9 cellular contexts compared by ENCODE assay signal in the genomic region with DNA sequence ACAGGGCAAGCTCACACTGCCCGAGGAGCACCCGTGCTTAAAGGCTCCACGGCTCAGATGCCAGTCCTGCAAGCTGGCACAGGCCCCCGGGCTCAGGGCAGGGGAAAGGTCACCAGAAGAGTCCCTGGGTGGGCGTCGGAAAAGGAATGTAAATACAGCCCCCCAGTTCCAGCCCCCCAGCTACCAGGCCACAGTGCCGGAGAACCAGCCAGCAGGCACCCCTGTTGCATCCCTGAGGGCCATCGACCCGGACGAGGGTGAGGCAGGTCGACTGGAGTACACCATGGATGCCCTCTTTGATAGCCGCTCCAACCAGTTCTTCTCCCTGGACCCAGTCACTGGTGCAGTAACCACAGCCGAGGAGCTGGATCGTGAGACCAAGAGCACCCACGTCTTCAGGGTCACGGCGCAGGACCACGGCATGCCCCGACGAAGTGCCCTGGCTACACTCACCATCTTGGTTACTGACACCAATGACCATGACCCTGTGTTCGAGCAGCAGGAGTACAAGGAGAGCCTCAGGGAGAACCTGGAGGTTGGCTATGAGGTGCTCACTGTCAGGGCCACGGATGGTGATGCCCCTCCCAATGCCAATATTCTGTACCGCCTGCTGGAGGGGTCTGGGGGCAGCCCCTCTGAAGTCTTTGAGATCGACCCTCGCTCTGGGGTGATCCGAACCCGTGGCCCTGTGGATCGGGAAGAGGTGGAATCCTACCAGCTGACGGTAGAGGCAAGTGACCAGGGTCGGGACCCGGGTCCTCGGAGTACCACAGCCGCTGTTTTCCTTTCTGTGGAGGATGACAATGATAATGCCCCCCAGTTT. TPM values are rescaled to one million over a fixed set of nuclear protein-coding genes. Genes with fewer than 3 reads are reported as not detected.
DNase-seq lines count a peak whose midpoint lies in the region; ATAC-seq and TF ChIP-seq lines count a peak whose summit lies in the region.
"Had no signal": no experiment of that assay in that cellular context is flagged by ENCODE, and none has a peak within 500 bp of the region (broad histone marks: within the 10 kb centered on the region; RNA-seq: fewer than 3 reads in every experiment).

No MANE protein-coding gene starts in this region.

- WGBS in mammary epithelial cell (ENCODE audit: low coverage, missing lambda C conversion rate) = 81% methylated on average over 13 of the region's 33 CpGs

- dilution Hi-C loops in mammary epithelial cell (cut with HindIII; ENCODE audit: low sequenced_read_pairs) = no loop called here

- DNase-seq in Right ventricle myocardium inferior (ENCODE audit: missing footprints) (peak; percentile 43), left ventricle myocardium superior (no peak), mammary epithelial cell (no peak), mesothelial cell of epicardium (ENCODE audit: low spot score in 2 of 2, unreplicated experiment in 2 of 2) (no peak), vagina (ENCODE audit: extremely low spot score in 2 of 2) (no peak), NCI-H82 treated with DMSO at 0.1 percent for 48 hours (lab: John Stamatoyannopoulos, UW; ENCODE audit: unreplicated experiment) (no peak), ureter (ENCODE audit: low spot score) (no peak)
- DNase-seq: anterior cingulate cortex had no signal

- H3K36me3 ChIP-seq in mammary epithelial cell (ENCODE audit: insufficient read depth, low read length) (no peaks in the 10 kb centered on the region), vagina (no peaks in the 10 kb centered on the region)

- H3K79me2 ChIP-seq in mammary epithelial cell (ENCODE audit: insufficient read depth, low read length) = peaks cover 36% of the 10 kb centered on the region

- no peak for TF ChIP-seq POLR2A in vagina (IDR thresholded peaks at IDR 0.05)

- peak overlapping the region; percentile 66 for H3K4me3 Mint-ChIP-seq in mesothelial cell of epicardium

- no TSS peak for BruUV-seq in mammary epithelial cell (replicated peaks; lab: Mats Ljungman, UMichigan)

- H3K9me3 Mint-ChIP-seq in mesothelial cell of epicardium = no peaks in the 10 kb centered on the region

- peak overlapping the region; percentile 79 for H3K4me2 ChIP-seq in mammary epithelial cell (ENCODE audit: insufficient read depth, low read depth, low read length)

- no peak overlapping the region for H3K27ac ChIP-seq in mammary epithelial cell (ENCODE audit: insufficient read depth, low read depth, low read length)
- H3K27ac ChIP-seq in vagina = no peak overlapping the region

- H3K27me3 Mint-ChIP-seq in mesothelial cell of epicardium (ENCODE audit: low read depth) = peaks cover 2% of the 10 kb centered on the region

- intact Hi-C loops in Right ventricle myocardium inferior (cut with DNase I) (loop anchor here (1.0 kb wide), 1 partner anchor 35 kb away; no protein-coding TSS in a partner anchor), left ventricle myocardium superior (cut with micrococcal nuclease) (no loop called here), mammary epithelial cell (cut with micrococcal nuclease) (no loop called here), vagina (cut with DNase I) (no loop called here)

- no peaks in the 10 kb centered on the region for H4K20me1 ChIP-seq in mammary epithelial cell (ENCODE audit: insufficient read depth, low read length)

- H3K9ac ChIP-seq in mammary epithelial cell (ENCODE audit: insufficient read depth, low read length) = no peak overlapping the region

- H2AFZ ChIP-seq in mammary epithelial cell (ENCODE audit: low read depth, low read length) = peak overlapping the region; percentile 64

- H3K9me3 ChIP-seq in mammary epithelial cell (replicated peaks; ENCODE audit: insufficient read depth, low read length) = no peaks in the 10 kb centered on the region
- no peaks in the 10 kb centered on the region for H3K9me3 ChIP-seq in vagina

- in situ Hi-C loops in mammary epithelial cell (cut with MboI; ENCODE audit: low sequenced_read_pairs in 2 of 2) = no loop called here

- H3K27me3 ChIP-seq in mammary epithelial cell (ENCODE audit: insufficient read depth, low read length) (no peaks in the 10 kb centered on the region), vagina (no peaks in the 10 kb centered on the region)

- H3K4me1 ChIP-seq in mammary epithelial cell (ENCODE audit: insufficient read depth, low read length) (peaks cover 41% of the 10 kb centered on the region), vagina (peaks cover 41% of the 10 kb centered on the region)

- TF ChIP-seq CTCF in mammary epithelial cell (conservative IDR thresholded peaks at IDR 0.05 in 1 of 2, IDR thresholded peaks at IDR 0.05 in 1 of 2; ENCODE audit: extremely low read depth in 1 of 2, insufficient read depth in 1 of 2, low read depth in 1 of 2, low read length in 2 of 2) (no peak), mesothelial cell of epicardium (IDR thresholded peaks at IDR 0.05; ENCODE audit: unreplicated experiment) (no peak), vagina (IDR thresholded peaks at IDR 0.05) (no peak)

- H3K4me1 Mint-ChIP-seq in mesothelial cell of epicardium = peaks cover 30% of the 10 kb centered on the region

- no peak overlapping the region for H3K27ac Mint-ChIP-seq in mesothelial cell of epicardium

- peaks cover 19% of the 10 kb centered on the region for H3K36me3 Mint-ChIP-seq in mesothelial cell of epicardium

- H3K4me3 ChIP-seq in mammary epithelial cell (replicated peaks in 1 of 3; ENCODE audit: insufficient read depth in 1 of 3, low read depth in 2 of 3, low read length in 3 of 3) (peak overlapping the region; percentile 36 to 60 (median 54)), vagina (peak overlapping the region; percentile 56 to 84)

- ATAC-seq in Right ventricle myocardium inferior = no peak
- no peak for ATAC-seq in left ventricle myocardium superior
- ATAC-seq in HG03432 (IDR thresholded peaks at IDR 0.05; ENCODE audit: unreplicated experiment) = no peak

- CTCF ChIA-PET in mammary epithelial cell (lab: Charles Lee; ENCODE audit: low non-redundant PET) = no interaction called here

RNA-seq across cellular contexts. Expression of gene CELSR2, which starts 1.3 kb away (rescaled TPM):
- total RNA-seq in Right ventricle myocardium inferior = 6.5 TPM
- total RNA-seq in left ventricle myocardium superior = 9.8 TPM
- total RNA-seq in mammary epithelial cell = 10 to 100 TPM; 34.7 to 36.0 TPM
- 17.4 TPM for polyA plus RNA-seq in mammary epithelial cell
- 49.9 TPM for polyA minus RNA-seq in mammary epithelial cell
- 24.9 to 27.1 TPM (median 25.0 TPM) in 3 replicates for total RNA-seq in mesothelial cell of epicardium
- total RNA-seq in vagina = 38.5 TPM
- total RNA-seq in ureter = 19.2 TPM

RNA-seq across cellular contexts. Expression of gene PSRC1, which starts 32.3 kb away (rescaled TPM):
- total RNA-seq in Right ventricle myocardium inferior = 1.2 TPM
- total RNA-seq in left ventricle myocardium superior = 0.74 TPM
- 10 to 100 TPM in 1 of 2 donors, 1 to 10 TPM in 1; 4.3 to 24.0 TPM for total RNA-seq in mammary epithelial cell
- 25.7 TPM for polyA plus RNA-seq in mammary epithelial cell
- polyA minus RNA-seq in mammary epithelial cell = 6.9 TPM
- 15.8 to 18.3 TPM (median 17.6 TPM) in 3 replicates for total RNA-seq in mesothelial cell of epicardium
- 5.4 TPM for total RNA-seq in vagina
- total RNA-seq in ureter = 3.1 TPM

RNA-seq across cellular contexts. Expression of gene SARS1, which starts 36.9 kb away (rescaled TPM):
- total RNA-seq in Right ventricle myocardium inferior (97.6 TPM), left ventricle myocardium superior (99.8 TPM), mammary epithelial cell (100 to 1,000 TPM; 349 to 468 TPM), mesothelial cell of epicardium (99.0 to 104 TPM (median 99.4 TPM) in 3 replicates), vagina (135 TPM), ureter (239 TPM)
- 282 TPM for polyA plus RNA-seq in mammary epithelial cell
- polyA minus RNA-seq in mammary epithelial cell = 291 TPM

RNA-seq across cellular contexts. Expression of gene MYBPHL, which starts 56.1 kb away (rescaled TPM):
- not detected for total RNA-seq in Right ventricle myocardium inferior
- 0.35 TPM for total RNA-seq in left ventricle myocardium superior
- total RNA-seq in mammary epithelial cell = 1 to 10 TPM in 1 of 2 donors, not detected in 1; 1.7 TPM
- polyA plus RNA-seq in mammary epithelial cell = 2.1 TPM
- not detected for polyA minus RNA-seq in mammary epithelial cell
- total RNA-seq in mesothelial cell of epicardium = not detected in 3 replicates
- not detected for total RNA-seq in vagina
- total RNA-seq in ureter = not detected
